8 cellular contexts compared by ENCODE assay signal in genomic region chr7:139360210-139360947, GRCh38. TPM values are rescaled to one million over a fixed set of nuclear protein-coding genes. Genes with fewer than 3 reads are reported as not detected.
DNase-seq lines count a peak whose midpoint lies in the region; ATAC-seq, FAIRE-seq and TF ChIP-seq lines count a peak whose summit lies in the region.

No MANE protein-coding gene starts in this region.

- peak overlapping the region; percentile 86 for H4K5ac ChIP-seq in H1 (ENCODE audit: insufficient read length, low read depth, low read length)
- H4K5ac ChIP-seq in mesendoderm (ENCODE audit: low read length) = no peak overlapping the region

- H3K23me2 ChIP-seq in H1 (ENCODE audit: low read depth, low read length) = no peaks in the 10 kb centered on the region; the same call in 1 of the 2 replicates

- H2BK20ac ChIP-seq in H1 (ENCODE audit: low read length) = no peak overlapping the region

- no peak for TF ChIP-seq CTCF in H1 (IDR thresholded peaks at IDR 0.05; ENCODE audit: control extremely low read depth in 1 of 3, insufficient read depth in 1 of 3, low read depth in 1 of 3, low read length in 3 of 3)

- H3K4me3 ChIP-seq in H1 (ENCODE audit: extremely low read depth in 1 of 4, insufficient read depth in 2 of 4, low read depth in 3 of 4, low read length in 4 of 4) = peak overlapping the region; percentile 88 to 99 (median 94)
- peak overlapping the region; percentile 94 for H3K4me3 ChIP-seq in mesendoderm (ENCODE audit: low read length)

- H3K18ac ChIP-seq in H1 (ENCODE audit: extremely low read depth, low read length) (peak overlapping the region; percentile 84), mesendoderm (ENCODE audit: low read length) (peak overlapping the region; percentile 69)

- peaks cover 2 to 5% of the 10 kb centered on the region in 2 experiments for H4K20me1 ChIP-seq in H1 (replicated peaks in 1 of 2; ENCODE audit: control insufficient read depth in 1 of 2, insufficient read depth in 2 of 2, low read length in 2 of 2)

- peaks cover 5 to 9% (median 7%) of the 10 kb centered on the region in 4 experiments for H3K4me1 ChIP-seq in H1 (replicated peaks in 1 of 4; ENCODE audit: control insufficient read depth in 3 of 4, insufficient read depth in 4 of 4, low read length in 3 of 4)
- H3K4me1 ChIP-seq in mesendoderm (ENCODE audit: control insufficient read depth, low read depth, low read length) = peaks cover 6% of the 10 kb centered on the region

- no peak overlapping the region for H2BK15ac ChIP-seq in H1 (ENCODE audit: low read length)
- no peak overlapping the region for H2BK15ac ChIP-seq in mesendoderm (replicated peaks; ENCODE audit: low read depth)

- CTCF ChIA-PET in H1 (lab: Charles Lee; ENCODE audit: partially characterized antibody) = no interaction called here

- in situ Hi-C loops in Caki2 (cut with HindIII; ENCODE audit: low pct_unique_long_range_greater_than_20kb, low sequenced_read_pairs) = no loop called here

- H3K4me2 ChIP-seq in H1 (ENCODE audit: insufficient read depth in 1 of 2, low read depth in 2 of 2, low read length in 2 of 2) (peak overlapping the region; percentile 63 to 68), mesendoderm (ENCODE audit: low read length) (peak overlapping the region; percentile 49)

- H3K36me3 ChIP-seq in H1 (ENCODE audit: control insufficient read depth in 2 of 4, insufficient read depth in 4 of 4, low read length in 3 of 4) (peaks cover 0 to 11% (median 0%) of the 10 kb centered on the region in 4 experiments; a peak in 2 of 8 replicates), mesendoderm (ENCODE audit: control insufficient read depth, insufficient read depth, low read length) (no peaks in the 10 kb centered on the region)

- H2AK5ac ChIP-seq in H1 (ENCODE audit: low read depth, low read length) (no peak overlapping the region), mesendoderm (ENCODE audit: low read length) (no peak overlapping the region)

- H3K14ac ChIP-seq in H1 (ENCODE audit: insufficient read length) = no peak overlapping the region

- no peak for FAIRE-seq in H1 (lab: Jason Lieb, UNC)

- POLR2A ChIA-PET in H1 (lab: Charles Lee; ENCODE audit: partially characterized antibody) = interaction anchor here (0.8 to 3.9 kb wide), 22 partner anchors 8 to 148 kb away, joined by 3 to 40 read pairs (median 4); partner anchors contain the start of gene KLRG2

- H3K27ac ChIP-seq in H1 (ENCODE audit: low read depth, low read length) = peak overlapping the region; percentile 94
- peak overlapping the region; percentile 88 for H3K27ac ChIP-seq in mesendoderm (ENCODE audit: low read depth, low read length)

- TF ChIP-seq EP300 in H1 (IDR thresholded peaks at IDR 0.05; ENCODE audit: borderline replicate concordance in 1 of 2, low read depth in 2 of 2, low read length in 2 of 2) = no peak

- H3K79me2 ChIP-seq in H1 (ENCODE audit: control insufficient read depth in 1 of 2, insufficient read depth in 2 of 2, low read length in 2 of 2) (peaks cover 28 to 49% of the 10 kb centered on the region in 2 experiments), mesendoderm (ENCODE audit: control insufficient read depth, insufficient read depth, low read length) (peaks cover 30% of the 10 kb centered on the region)

- DNase-seq in Caki2 (ENCODE audit: low read depth) (peak; percentile 95), HUDEP-2 (lab: John Stamatoyannopoulos, UW; ENCODE audit: unreplicated experiment in 76 of 76) (peak; percentile 31 to 97 (median 92)), NOMO-1 treated with DMSO at 0.1 percent for 48 hours (lab: John Stamatoyannopoulos, UW; ENCODE audit: unreplicated experiment) (peak; percentile 77), H1 (ENCODE audit: low read depth in 1 of 2, low spot score in 2 of 2) (peak; percentile 96 to 99), mesendoderm (peak; percentile 99)
- peak; percentile 95 for DNase-seq in activated CD8-positive, alpha-beta memory T cell treated with anti-CD3 and anti-CD28 coated beads, Interleukin-2, amount 50 U/mL, for 1 hour (ENCODE audit: extremely low read depth)
- DNase-seq in stimulated activated CD8-positive, alpha-beta memory T cell treated with anti-CD3 and anti-CD28 coated beads, Interleukin-12 subunit alpha, Interleukin-12 subunit beta, amount 100 ng/mL, for 24 hours (ENCODE audit: extremely low read depth) = peak; percentile 98

- H3K23ac ChIP-seq in H1 (ENCODE audit: insufficient read length) (no peak overlapping the region), mesendoderm (ENCODE audit: low read length) (no peak overlapping the region)

- no peaks in the 10 kb centered on the region for H3K79me1 ChIP-seq in H1 (ENCODE audit: low read depth, low read length)
- H3K79me1 ChIP-seq in mesendoderm (ENCODE audit: low read length) = peaks cover 1% of the 10 kb centered on the region

- peak overlapping the region; percentile 98 for H2BK5ac ChIP-seq in H1 (ENCODE audit: low read depth, low read length)
- H2BK5ac ChIP-seq in mesendoderm (ENCODE audit: low read length) = peak overlapping the region; percentile 14

- H3K4ac ChIP-seq in H1 (replicated peaks; ENCODE audit: insufficient read length, low read depth, low read length) = peak overlapping the region; percentile 61
- H3K4ac ChIP-seq in mesendoderm (ENCODE audit: low read depth, low read length) = peak overlapping the region; percentile 88

- peak; percentile 60 for ATAC-seq in GM21381 (IDR thresholded peaks at IDR 0.05; ENCODE audit: unreplicated experiment)

- H3K9ac ChIP-seq in H1 (replicated peaks in 1 of 4; ENCODE audit: extremely low read depth in 1 of 4, low read depth in 3 of 4, low read length in 3 of 4) = peak overlapping the region; percentile 95 to 99 (median 98)
- peak overlapping the region; percentile 98 for H3K9ac ChIP-seq in mesendoderm (ENCODE audit: low read length)

- H3K56ac ChIP-seq in H1 (replicated peaks; ENCODE audit: insufficient read length, low read depth, low read length) = peak overlapping the region; percentile 94
- peak overlapping the region; percentile 99 for H3K56ac ChIP-seq in mesendoderm (ENCODE audit: low read length)

- no peak overlapping the region for H4K91ac ChIP-seq in H1 (replicated peaks; ENCODE audit: insufficient read length, low read length)

- no peaks in the 10 kb centered on the region for H3K9me3 ChIP-seq in H1 (ENCODE audit: insufficient read depth in 2 of 2, low read depth in 1 of 2, low read length in 1 of 2)

- no peaks in the 10 kb centered on the region for H3K27me3 ChIP-seq in H1 (replicated peaks in 1 of 4; ENCODE audit: control insufficient read depth in 3 of 4, extremely low read depth in 1 of 4, insufficient read depth in 3 of 4, low read length in 3 of 4)
- H3K27me3 ChIP-seq in mesendoderm (ENCODE audit: insufficient read depth, low read length, poor library complexity) = no peaks in the 10 kb centered on the region

- no peak overlapping the region; the same call in 1 of the 2 replicates for H2BK12ac ChIP-seq in H1 (ENCODE audit: low read depth, low read length)

- H2BK120ac ChIP-seq in H1 (replicated peaks; ENCODE audit: low read depth, low read length) (no peak overlapping the region), mesendoderm (ENCODE audit: low read depth, low read length) (no peak overlapping the region)

- peak; percentile 73 to 90 for TF ChIP-seq POLR2A in H1 (IDR thresholded peaks at IDR 0.05; ENCODE audit: control extremely low read depth in 1 of 2, low read depth in 2 of 2, low read length in 2 of 2)

- no peak overlapping the region for H2AFZ ChIP-seq in H1 (ENCODE audit: low read length)

- TF ChIP-seq RAD21 in H1 (IDR thresholded peaks at IDR 0.05 in 1 of 2, conservative IDR thresholded peaks at IDR 0.05 in 1 of 2; ENCODE audit: low read depth in 2 of 2, low read length in 2 of 2) = no peak; a peak in 1 of 4 replicates

- WGBS in H1 (ENCODE audit: extremely low coverage in 1 of 2, insufficient coverage in 1 of 2, insufficient read length in 1 of 2, insufficient replicate concordance in 2 of 2, low coverage in 1 of 2, low lambda C conversion rate in 2 of 2, missing lambda C conversion rate in 1 of 2), 2 experiments = 3% methylated on average over 29 of the region's 47 CpGs; no CpG with 5 or more reads in 1 of the 2 experiments
- no CpG with 5 or more reads among the region's 47 CpGs for WGBS in mesendoderm (ENCODE audit: extremely low coverage, insufficient coverage, low lambda C conversion rate)

- H4K8ac ChIP-seq in H1 (ENCODE audit: extremely low read depth, insufficient read depth, low read length) (peak overlapping the region; percentile 99; the same call in 1 of the 2 replicates), mesendoderm (ENCODE audit: low read depth, low read length) (no peak overlapping the region)

TF ChIP-seq in H1, 55 proteins besides CTCF, POLR2A, EP300 and RAD21 (continues in another document):
- TF ChIP-seq EGR1 (IDR thresholded peaks at IDR 0.05; ENCODE audit: borderline replicate concordance, low read depth, low read length) = no peak
- TF ChIP-seq SIRT6 (IDR thresholded peaks at IDR 0.05; ENCODE audit: low read length) = no peak

RNA-seq across cellular contexts. Expression of gene LUC7L2, which starts 0.7 kb away (rescaled TPM):
- total RNA-seq in Caki2 (2014; rRNA removed; shearing (Covaris generic); ENCODE audit: low replicate concordance) = 37.1 and 37.5 TPM in 2 replicates
- total RNA-seq in H1 (2021; fragmentation: NEBNext Ultra II Directional; extraction: Animal tissue kit (Norgen Biotek cat#: 25700)) = 64.1 and 67.8 TPM in 2 replicates
- 22.9 and 37.3 TPM in 2 replicates for polyA plus RNA-seq in H1 (2011; rRNA removed)
- 39.7 TPM for polyA plus RNA-seq in H1 (2011; cell fraction: cytosol; rRNA removed)
- polyA plus RNA-seq in H1 (2011; cell fraction: nucleus; rRNA removed) = 78.5 TPM
- polyA plus RNA-seq in H1 (2012, experiment 1 of 2) = 37.9 to 53.9 TPM (median 47.2 TPM) in 4 replicates
- 7.0 TPM for polyA plus RNA-seq in H1 (2012, experiment 2 of 2)
- 40.6 TPM for polyA plus RNA-seq in H1 (2013, experiment 1 of 2)
- polyA plus RNA-seq in H1 (2013, experiment 2 of 2) = 39.7 TPM
- 21.7 and 37.4 TPM in 2 replicates for polyA minus RNA-seq in H1 (2011; rRNA and poly(A)+ RNA removed)
- 49.8 TPM for polyA minus RNA-seq in H1 (2011; cell fraction: cytosol; rRNA and poly(A)+ RNA removed)
- polyA minus RNA-seq in H1 (2011; cell fraction: nucleus; rRNA and poly(A)+ RNA removed) = 159 TPM
- polyA plus RNA-seq in mesendoderm (2013, experiment 1 of 2) = 48.3 TPM
- polyA plus RNA-seq in mesendoderm (2013, experiment 2 of 2) = 48.4 TPM

RNA-seq across cellular contexts. Expression of gene FMC1, which starts 19.2 kb away (rescaled TPM):
- total RNA-seq in Caki2 (2014; rRNA removed; shearing (Covaris generic); ENCODE audit: low replicate concordance) = 15.9 and 48.3 TPM in 2 replicates
- 13.6 and 15.8 TPM in 2 replicates for total RNA-seq in H1 (2021; fragmentation: NEBNext Ultra II Directional; extraction: Animal tissue kit (Norgen Biotek cat#: 25700))
- 23.3 and 28.4 TPM in 2 replicates for polyA plus RNA-seq in H1 (2011; rRNA removed)
- polyA plus RNA-seq in H1 (2011; cell fraction: cytosol; rRNA removed) = 23.3 TPM
- polyA plus RNA-seq in H1 (2011; cell fraction: nucleus; rRNA removed) = 17.7 TPM
- polyA plus RNA-seq in H1 (2012, experiment 1 of 2) = 16.6 to 31.5 TPM (median 19.4 TPM) in 4 replicates
- polyA plus RNA-seq in H1 (2012, experiment 2 of 2) = 29.7 TPM
- polyA plus RNA-seq in H1 (2013, experiment 1 of 2) = 32.2 TPM
- 39.3 TPM for polyA plus RNA-seq in H1 (2013, experiment 2 of 2)
- 4.1 and 6.5 TPM in 2 replicates for polyA minus RNA-seq in H1 (2011; rRNA and poly(A)+ RNA removed)
- 2.3 TPM for polyA minus RNA-seq in H1 (2011; cell fraction: cytosol; rRNA and poly(A)+ RNA removed)
- polyA minus RNA-seq in H1 (2011; cell fraction: nucleus; rRNA and poly(A)+ RNA removed) = 6.2 TPM
- 40.4 TPM for polyA plus RNA-seq in mesendoderm (2013, experiment 1 of 2)
- polyA plus RNA-seq in mesendoderm (2013, experiment 2 of 2) = 35.6 TPM

Comparison
In these comparisons a context has a peak if more than half of its experiments do, and no peak if none do; other contexts are left out.
1. Peak in every context shown above with its lines: DNase-seq, ATAC-seq, H3K4me3 ChIP-seq and H3K27ac ChIP-seq.